1 cellular context compared by ENCODE assay signal in genomic region chr22:40979871-40980270, GRCh38.
TF ChIP-seq lines count a peak whose summit lies in the region.

No MANE protein-coding gene starts in this region.

TF ChIP-seq in HepG2, 621 proteins besides CTCF, POLR2A, EP300 and RAD21:
- TF ChIP-seq ZNF574 (CRISPR knock-in tag; IDR thresholded peaks at IDR 0.05) (no peak), HNRNPK (IDR thresholded peaks at IDR 0.05; ENCODE audit: low read depth, low read length, poor library complexity, severe bottlenecking) (no peak), BCL6 (CRISPR knock-in tag; IDR thresholded peaks at IDR 0.05) (no peak), BHLHE40 (IDR thresholded peaks at IDR 0.05; ENCODE audit: low read length) (no peak), MXD1 (CRISPR knock-in tag; IDR thresholded peaks at IDR 0.05) (no peak), ZMYM3 (CRISPR knock-in tag; IDR thresholded peaks at IDR 0.05) (no peak), ZNF691 (CRISPR knock-in tag; IDR thresholded peaks at IDR 0.05; ENCODE audit: borderline replicate concordance, low read depth) (no peak)
